6 cellular contexts compared by ENCODE assay signal in genomic region chr15:28286659-28287058, GRCh38. TPM values are rescaled to one million over a fixed set of nuclear protein-coding genes. Genes with fewer than 3 reads are reported as not detected.
A peak's percentile ranks its signal among the peaks of the same experiment; 100 is the strongest.
DNase-seq lines count a peak whose midpoint lies in the region; ATAC-seq and TF ChIP-seq lines count a peak whose summit lies in the region.
"Not testable (repeated sequence)": the region's sequence is repeated elsewhere in the genome, so short reads cannot be mapped to it uniquely, and the experiment has no call there.

No MANE protein-coding gene starts in this region.

- H3K9me3 ChIP-seq in left ventricle myocardium inferior (replicated peaks), result not testable (repeated sequence)

- not testable (repeated sequence) for H3K4me3 ChIP-seq in left ventricle myocardium inferior

- TF ChIP-seq CTCF in chondrocyte (IDR thresholded peaks at IDR 0.05); left ventricle myocardium inferior (IDR thresholded peaks at IDR 0.05; ENCODE audit: borderline replicate concordance); nephron progenitor cell (IDR thresholded peaks at IDR 0.05); progenitor cell of endocrine pancreas (IDR thresholded peaks at IDR 0.05; ENCODE audit: unreplicated experiment): not testable (repeated sequence)

- peaks cover 18% of the 10 kb centered on the region for H3K4me1 Mint-ChIP-seq in chondrocyte (ENCODE audit: low read depth)
- peaks cover 14% of the 10 kb centered on the region for H3K4me1 Mint-ChIP-seq in nephron progenitor cell
- H3K4me1 Mint-ChIP-seq in progenitor cell of endocrine pancreas (ENCODE audit: low read depth), result peaks cover 33% of the 10 kb centered on the region

- H3K27ac Mint-ChIP-seq in chondrocyte (ENCODE audit: unreplicated experiment) (peak overlapping the region; percentile 19), nephron progenitor cell (peak overlapping the region; percentile 91), progenitor cell of endocrine pancreas (peak overlapping the region; percentile 65)

- H3K9me3 Mint-ChIP-seq in chondrocyte (ENCODE audit: low read depth) (peaks cover 14% of the 10 kb centered on the region), nephron progenitor cell (peaks cover 50% of the 10 kb centered on the region), progenitor cell of endocrine pancreas (ENCODE audit: low read depth) (peaks cover 10% of the 10 kb centered on the region)

- DNase-seq in NCI-H69 (lab: John Stamatoyannopoulos, UW), result peak; percentile 5
- DNase-seq in chondrocyte (ENCODE audit: low spot score); Right ventricle myocardium inferior (ENCODE audit: missing footprints); left ventricle myocardium inferior; nephron progenitor cell; progenitor cell of endocrine pancreas (ENCODE audit: low spot score, unreplicated experiment): not testable (repeated sequence)

- ATAC-seq in Right ventricle myocardium inferior, result peak; percentile 51

- H3K27ac ChIP-seq in left ventricle myocardium inferior (replicated peaks), result peak overlapping the region; percentile 43

- intact Hi-C loops in Right ventricle myocardium inferior (cut with DNase I); left ventricle myocardium inferior (cut with micrococcal nuclease): not testable (repeated sequence)

- H3K36me3 ChIP-seq in left ventricle myocardium inferior, result peaks cover 30% of the 10 kb centered on the region

- H3K4me3 Mint-ChIP-seq in chondrocyte (ENCODE audit: unreplicated experiment); nephron progenitor cell: not testable (repeated sequence)
- peak overlapping the region; percentile 1 for H3K4me3 Mint-ChIP-seq in progenitor cell of endocrine pancreas (ENCODE audit: low read depth)

- H3K4me1 ChIP-seq in left ventricle myocardium inferior, result peaks cover 50% of the 10 kb centered on the region

- H3K27me3 Mint-ChIP-seq in chondrocyte (ENCODE audit: low read depth); nephron progenitor cell (ENCODE audit: low read depth, poor library complexity); progenitor cell of endocrine pancreas: not testable (repeated sequence)

- H3K36me3 Mint-ChIP-seq in chondrocyte (ENCODE audit: low read depth) (peaks cover 37% of the 10 kb centered on the region), nephron progenitor cell (ENCODE audit: low read depth) (peaks cover 89% of the 10 kb centered on the region), progenitor cell of endocrine pancreas (ENCODE audit: insufficient read depth) (peaks cover 41% of the 10 kb centered on the region)

- H3K27me3 ChIP-seq in left ventricle myocardium inferior (ENCODE audit: low read depth), result not testable (repeated sequence)

RNA-seq across cellular contexts. Expression of gene HERC2, which starts 35.3 kb away (rescaled TPM):
- 58.5 to 94.5 TPM (median 61.9 TPM) in 3 replicates for total RNA-seq in chondrocyte
- 39.0 TPM for total RNA-seq in Right ventricle myocardium inferior
- 45.8 TPM for total RNA-seq in left ventricle myocardium inferior
- total RNA-seq in progenitor cell of endocrine pancreas, result 86.2 and 94.6 TPM in 2 replicates

Comparison
In these comparisons a context has a peak if more than half of its experiments do, and no peak if none do; other contexts are left out.
1. H3K27ac Mint-ChIP-seq: peak in every context shown above with its lines; median percentile 91 in nephron progenitor cell; 65 in progenitor cell of endocrine pancreas; 19 in chondrocyte.